34 cellular contexts compared by ENCODE assay signal in genomic region chr14:90799420-90799819, GRCh38.
"Had no signal": no experiment of that assay in that cellular context is flagged by ENCODE, and none has a peak within 500 bp of the region (broad histone marks: within the 10 kb centered on the region; RNA-seq: fewer than 3 reads in every experiment).

No MANE protein-coding gene starts in this region.

- DNase-seq: activated CD4-positive, alpha-beta memory T cell treated with anti-CD3 and anti-CD28 coated beads for 36 hours; activated CD4-positive, alpha-beta T cell treated with anti-CD3 and anti-CD28 coated beads for 36 hours; activated CD4-positive, alpha-beta T cell treated with anti-CD3 and anti-CD28 coated beads, Interleukin-2, amount 50 U/mL, for 1 hour; activated CD8-positive, alpha-beta memory T cell treated with anti-CD3 and anti-CD28 coated beads, Interleukin-2, amount 50 U/mL, for 4 hours; activated gamma-delta T cell treated with Interleukin-2 at 50 U/mL for 16 hours; activated naive CD4-positive, alpha-beta T cell treated with anti-CD3 and anti-CD28 coated beads for 36 hours; activated T-cell treated with anti-CD3 and anti-CD28 coated beads for 4 hours; activated T-cell treated with anti-CD3 and anti-CD28 coated beads, Interleukin-2, amount 50 U/mL, for 4 hours; adrenal gland; body of pancreas; MM.1S; MV-4-11; NCI-H1092 treated with DMSO at 0.1 percent for 48 hours; NCI-H1417; NCI-H146; NCI-H1930; NCI-H345; NCI-H510A; NCI-H526; NCI-H748 treated with DMSO at 0.1 percent for 48 hours; NK-92 treated with Interleukin-12 subunit alpha and Interleukin-12 subunit beta, amount 100 ng/mL, for 24 hours; PC-3; Peyer's patch; RPMI8226; SHP77 treated with DMSO at 0.1 percent for 48 hours; SK-N-SH had no signal

- H3K36me3 Mint-ChIP-seq: activated CD4-positive, alpha-beta memory T cell treated with anti-CD3 and anti-CD28 coated beads for 36 hours had no signal

- H3K4me3 ChIP-seq: adrenal gland, body of pancreas, breast epithelium, Peyer's patch, SJSA1 had no signal

- H3K9me3 Mint-ChIP-seq: activated CD4-positive, alpha-beta memory T cell treated with anti-CD3 and anti-CD28 coated beads for 36 hours; activated naive CD4-positive, alpha-beta T cell treated with anti-CD3 and anti-CD28 coated beads for 36 hours; activated T-cell treated with anti-CD3 and anti-CD28 coated beads, Interleukin-2, amount 50 U/mL, for 4 hours; activated T-helper 1 cell treated with anti-CD3 and anti-CD28 coated beads, Interleukin-12 subunit alpha, Interleukin-12 subunit beta, Interleukin-2, Interleukin-4 antibody, amounts not matched to agents 30 ng/mL and 10 ng/mL and 1 ng/mL, durations not matched to agents 14 hours and 24 hours and 36 hours; T-helper 1 cell treated with Interleukin-12 subunit alpha and Interleukin-12 subunit beta and Interleukin-4 antibody, amounts not matched to agents 30 μg/mL and 1 μg/mL, for 36 hours had no signal

- H3K9ac ChIP-seq: KMS-11, SK-N-SH had no signal

- H3K27me3 ChIP-seq: adrenal gland, body of pancreas, breast epithelium, Peyer's patch, SJSA1 had no signal

- H3K9me3 ChIP-seq: adrenal gland, body of pancreas, breast epithelium, Peyer's patch, SJSA1, SK-N-SH had no signal

- H3K4me1 ChIP-seq: adrenal gland, body of pancreas, breast epithelium, Peyer's patch had no signal

- H3K27ac Mint-ChIP-seq: activated CD4-positive, alpha-beta memory T cell treated with anti-CD3 and anti-CD28 coated beads for 36 hours; activated CD4-positive, alpha-beta T cell treated with anti-CD3 and anti-CD28 coated beads for 36 hours; activated naive CD4-positive, alpha-beta T cell treated with anti-CD3 and anti-CD28 coated beads for 36 hours; activated T-helper 1 cell treated with anti-CD3 and anti-CD28 coated beads, Interleukin-12 subunit alpha, Interleukin-12 subunit beta, Interleukin-2, Interleukin-4 antibody, amounts not matched to agents 30 ng/mL and 10 ng/mL and 1 ng/mL, durations not matched to agents 14 hours and 24 hours and 36 hours; T-helper 1 cell treated with Interleukin-12 subunit alpha and Interleukin-12 subunit beta and Interleukin-4 antibody, amounts not matched to agents 30 μg/mL and 1 μg/mL, for 36 hours; T-helper 2 cell treated with Interferon-gamma antibody and Interleukin-4, amounts not matched to agents 5 μg/mL and 100 μg/mL, for 36 hours had no signal

- H3K4me2 ChIP-seq: KMS-11, SK-N-SH had no signal

- H3K27ac ChIP-seq: adrenal gland, body of pancreas, breast epithelium, KMS-11, Peyer's patch, SJSA1 had no signal

- H3K36me3 ChIP-seq: adrenal gland, breast epithelium, Peyer's patch, SJSA1 had no signal

- FAIRE-seq: astrocyte, TTC549 had no signal

- H3K4me3 Mint-ChIP-seq: activated CD4-positive, alpha-beta memory T cell treated with anti-CD3 and anti-CD28 coated beads for 36 hours; activated CD4-positive, alpha-beta T cell treated with anti-CD3 and anti-CD28 coated beads for 36 hours; activated naive CD4-positive, alpha-beta T cell treated with anti-CD3 and anti-CD28 coated beads for 36 hours; activated T-cell treated with anti-CD3 and anti-CD28 coated beads, Interleukin-2, amount 50 U/mL, for 4 hours; activated T-helper 1 cell treated with anti-CD3 and anti-CD28 coated beads, Interleukin-12 subunit alpha, Interleukin-12 subunit beta, Interleukin-2, Interleukin-4 antibody, amounts not matched to agents 30 ng/mL and 10 ng/mL and 1 ng/mL, durations not matched to agents 14 hours and 24 hours and 36 hours; T-helper 1 cell treated with Interleukin-12 subunit alpha and Interleukin-12 subunit beta and Interleukin-4 antibody, amounts not matched to agents 30 μg/mL and 1 μg/mL, for 36 hours; T-helper 2 cell treated with Interferon-gamma antibody and Interleukin-4, amounts not matched to agents 5 μg/mL and 100 μg/mL, for 36 hours had no signal

- ATAC-seq: activated CD4-positive, alpha-beta T cell treated with anti-CD3 and anti-CD28 coated beads for 36 hours; activated T-cell treated with anti-CD3 and anti-CD28 coated beads, Interleukin-2, amount 50 U/mL, for 4 hours; body of pancreas; PC-3 had no signal

- H3K27me3 Mint-ChIP-seq: activated CD4-positive, alpha-beta memory T cell treated with anti-CD3 and anti-CD28 coated beads for 36 hours; activated CD4-positive, alpha-beta T cell treated with anti-CD3 and anti-CD28 coated beads for 36 hours had no signal
